12 cellular contexts compared by ENCODE assay signal in the genomic region with DNA sequence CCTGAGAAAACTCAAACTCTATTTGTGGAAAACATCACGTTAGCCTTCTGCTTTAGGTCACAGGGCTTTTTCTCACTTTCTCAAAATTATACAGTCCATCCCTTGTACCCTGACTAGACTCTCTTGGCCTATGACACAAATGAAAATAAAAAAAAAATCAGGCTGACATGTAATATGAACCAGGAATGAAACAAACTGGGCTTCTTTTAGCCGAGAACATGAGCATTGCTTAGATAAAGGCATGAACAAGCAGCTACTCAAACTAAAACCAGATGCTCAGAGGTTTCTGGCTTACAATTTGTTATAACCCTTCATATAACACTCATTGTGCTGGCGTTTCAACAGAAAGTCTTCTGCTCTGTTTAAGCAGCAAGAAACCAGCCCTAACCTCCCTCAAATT.
DNase-seq lines count a peak whose midpoint lies in the region; ATAC-seq and TF ChIP-seq lines count a peak whose summit lies in the region.
"Had no signal": no experiment of that assay in that cellular context is flagged by ENCODE, and none has a peak within 500 bp of the region (broad histone marks: within the 10 kb centered on the region; RNA-seq: fewer than 3 reads in every experiment).

No MANE protein-coding gene starts in this region.

- peaks cover under 1% of the 10 kb centered on the region for H3K36me3 Mint-ChIP-seq in mesothelial cell of epicardium
- no peaks in the 10 kb centered on the region for H3K36me3 Mint-ChIP-seq in activated naive CD4-positive, alpha-beta T cell treated with anti-CD3 and anti-CD28 coated beads for 36 hours (ENCODE audit: low read depth)
- H3K36me3 Mint-ChIP-seq in activated CD4-positive, alpha-beta T cell treated with anti-CD3 and anti-CD28 coated beads, Interleukin-2, amount 10 ng/mL, durations not matched to agents 24 days and 14 days (ENCODE audit: low read depth): no peaks in the 10 kb centered on the region
- H3K36me3 Mint-ChIP-seq: natural killer cell had no signal

- H3K4me1 ChIP-seq in right atrium auricular region (no peaks in the 10 kb centered on the region), fibroblast of lung (ENCODE audit: control insufficient read depth, extremely low read depth, insufficient read depth, low read length) (peaks cover 14% of the 10 kb centered on the region), vagina (peaks cover 8% of the 10 kb centered on the region)

- peak overlapping the region; percentile 30 for H3K4me2 ChIP-seq in fibroblast of lung (ENCODE audit: extremely low read depth, insufficient read depth, low read length)

- peaks cover 52% of the 10 kb centered on the region for H3K4me1 Mint-ChIP-seq in mesothelial cell of epicardium
- H3K4me1 Mint-ChIP-seq in activated naive CD4-positive, alpha-beta T cell treated with anti-CD3 and anti-CD28 coated beads for 36 hours (ENCODE audit: low read depth): no peaks in the 10 kb centered on the region
- no peaks in the 10 kb centered on the region for H3K4me1 Mint-ChIP-seq in activated CD4-positive, alpha-beta T cell treated with anti-CD3 and anti-CD28 coated beads, Interleukin-2, amount 10 ng/mL, durations not matched to agents 24 days and 14 days
- H3K4me1 Mint-ChIP-seq: natural killer cell had no signal

- TF ChIP-seq CTCF in right atrium auricular region (IDR thresholded peaks at IDR 0.05) (no peak), fibroblast of lung (conservative IDR thresholded peaks at IDR 0.05 in 1 of 2, IDR thresholded peaks at IDR 0.05 in 1 of 2; ENCODE audit: low read depth in 1 of 2, low read length in 2 of 2) (no peak), mesothelial cell of epicardium (IDR thresholded peaks at IDR 0.05; ENCODE audit: unreplicated experiment) (no peak), vagina (IDR thresholded peaks at IDR 0.05) (no peak)

- CTCF ChIA-PET in activated naive CD4-positive, alpha-beta T cell treated with anti-CD3 and anti-CD28 coated beads for 36 hours (lab: Charles Lee): no interaction called here

- no peaks in the 10 kb centered on the region for H3K9me3 Mint-ChIP-seq in mesothelial cell of epicardium
- H3K9me3 Mint-ChIP-seq in activated naive CD4-positive, alpha-beta T cell treated with anti-CD3 and anti-CD28 coated beads for 36 hours: no peaks in the 10 kb centered on the region
- no peaks in the 10 kb centered on the region for H3K9me3 Mint-ChIP-seq in activated CD4-positive, alpha-beta T cell treated with anti-CD3 and anti-CD28 coated beads, Interleukin-2, amount 10 ng/mL, durations not matched to agents 24 days and 14 days
- H3K9me3 Mint-ChIP-seq: natural killer cell had no signal

- H3K36me3 ChIP-seq in right atrium auricular region: no peaks in the 10 kb centered on the region
- H3K36me3 ChIP-seq in fibroblast of lung (ENCODE audit: control insufficient read depth, insufficient read depth, low read length): no peaks in the 10 kb centered on the region
- H3K36me3 ChIP-seq in vagina: no peaks in the 10 kb centered on the region
- H3K36me3 ChIP-seq: thoracic aorta had no signal

- no peak for DNase-seq in Right ventricle myocardium inferior (ENCODE audit: missing footprints)
- DNase-seq in right atrium auricular region (ENCODE audit: low spot score): no peak
- peak; percentile 54 to 97 for DNase-seq in fibroblast of lung (ENCODE audit: low read depth in 2 of 2)
- DNase-seq in mesothelial cell of epicardium (ENCODE audit: low spot score in 2 of 2, unreplicated experiment in 2 of 2): no peak
- no peak for DNase-seq in vagina (ENCODE audit: extremely low spot score in 2 of 2)
- no peak for DNase-seq in activated naive CD4-positive, alpha-beta T cell treated with anti-CD3 and anti-CD28 coated beads for 36 hours
- no peak for DNase-seq in NCI-H446 treated with DMSO at 0.1 percent for 48 hours (lab: John Stamatoyannopoulos, UW)
- DNase-seq in activated CD4-positive, alpha-beta T cell treated with anti-CD3 and anti-CD28 coated beads, Interleukin-2, amount 10 ng/mL, durations not matched to agents 24 days and 14 days: no peak
- DNase-seq: activated T-cell treated with anti-CD3 and anti-CD28 coated beads, Interleukin-2, amount 50 U/mL, for 48 hours; central memory CD4-positive, alpha-beta T cell; natural killer cell had no signal

- H3K79me2 ChIP-seq in fibroblast of lung (ENCODE audit: control insufficient read depth, insufficient read depth, low read length): no peaks in the 10 kb centered on the region

- intact Hi-C loops in Right ventricle myocardium inferior (cut with DNase I) (no loop called here), vagina (cut with DNase I) (no loop called here)
- intact Hi-C loops in activated naive CD4-positive, alpha-beta T cell treated with anti-CD3 and anti-CD28 coated beads for 36 hours (cut with micrococcal nuclease): no loop called here
- intact Hi-C loops in activated CD4-positive, alpha-beta T cell treated with anti-CD3 and anti-CD28 coated beads, Interleukin-2, amount 10 ng/mL, durations not matched to agents 24 days and 14 days (cut with micrococcal nuclease): no loop called here

- no peaks in the 10 kb centered on the region for H4K20me1 ChIP-seq in fibroblast of lung (ENCODE audit: control insufficient read depth, extremely low read depth, insufficient read depth, low read length)

- no peak overlapping the region for H3K4me3 ChIP-seq in right atrium auricular region
- H3K4me3 ChIP-seq in fibroblast of lung (replicated peaks in 1 of 4; ENCODE audit: control extremely low read depth in 1 of 4, insufficient read depth in 1 of 4, low read depth in 3 of 4, low read length in 4 of 4): peak overlapping the region in 1 of 4 experiments; percentile 15
- no peak overlapping the region for H3K4me3 ChIP-seq in vagina
- H3K4me3 ChIP-seq: thoracic aorta had no signal

- H3K27ac ChIP-seq in right atrium auricular region (peak overlapping the region in 1 of 2 donors; percentile 67), fibroblast of lung (ENCODE audit: insufficient read depth, low read length) (peak overlapping the region; percentile 66), vagina (peak overlapping the region; percentile 45)
- H3K27ac ChIP-seq: thoracic aorta had no signal

- peak overlapping the region; percentile 94 for H3K27ac Mint-ChIP-seq in mesothelial cell of epicardium
- H3K27ac Mint-ChIP-seq in activated naive CD4-positive, alpha-beta T cell treated with anti-CD3 and anti-CD28 coated beads for 36 hours: no peak overlapping the region
- H3K27ac Mint-ChIP-seq in activated CD4-positive, alpha-beta T cell treated with anti-CD3 and anti-CD28 coated beads, Interleukin-2, amount 10 ng/mL, durations not matched to agents 24 days and 14 days: no peak overlapping the region
- H3K27ac Mint-ChIP-seq: natural killer cell had no signal

- H3K27me3 ChIP-seq in right atrium auricular region: no peaks in the 10 kb centered on the region
- no peaks in the 10 kb centered on the region for H3K27me3 ChIP-seq in fibroblast of lung (ENCODE audit: control insufficient read depth, insufficient read depth, low read length)
- H3K27me3 ChIP-seq in vagina: no peaks in the 10 kb centered on the region

- H3K9ac ChIP-seq in fibroblast of lung (ENCODE audit: insufficient read depth, low read length): no peak overlapping the region

- no peaks in the 10 kb centered on the region for H3K27me3 Mint-ChIP-seq in mesothelial cell of epicardium (ENCODE audit: low read depth)
- H3K27me3 Mint-ChIP-seq in activated naive CD4-positive, alpha-beta T cell treated with anti-CD3 and anti-CD28 coated beads for 36 hours (ENCODE audit: low read depth): peaks cover 13% of the 10 kb centered on the region
- peaks cover 9% of the 10 kb centered on the region for H3K27me3 Mint-ChIP-seq in activated CD4-positive, alpha-beta T cell treated with anti-CD3 and anti-CD28 coated beads, Interleukin-2, amount 10 ng/mL, durations not matched to agents 24 days and 14 days

- ATAC-seq in Right ventricle myocardium inferior: peak; percentile 67
- ATAC-seq: natural killer cell had no signal

- no peak overlapping the region for H3K4me3 Mint-ChIP-seq in mesothelial cell of epicardium
- no peak overlapping the region for H3K4me3 Mint-ChIP-seq in activated naive CD4-positive, alpha-beta T cell treated with anti-CD3 and anti-CD28 coated beads for 36 hours
- H3K4me3 Mint-ChIP-seq in activated CD4-positive, alpha-beta T cell treated with anti-CD3 and anti-CD28 coated beads, Interleukin-2, amount 10 ng/mL, durations not matched to agents 24 days and 14 days: no peak overlapping the region
- H3K4me3 Mint-ChIP-seq: natural killer cell had no signal

- no peaks in the 10 kb centered on the region for H3K9me3 ChIP-seq in right atrium auricular region
- H3K9me3 ChIP-seq in fibroblast of lung (ENCODE audit: control insufficient read depth, insufficient read depth, low read depth, low read length): no peaks in the 10 kb centered on the region
- no peaks in the 10 kb centered on the region for H3K9me3 ChIP-seq in vagina
- H3K9me3 ChIP-seq: thoracic aorta had no signal

- H2AFZ ChIP-seq in fibroblast of lung (ENCODE audit: low read length): no peak overlapping the region

- TF ChIP-seq POLR2A in vagina (IDR thresholded peaks at IDR 0.05): no peak

Comparison
In these comparisons a context has a peak if more than half of its experiments do, and no peak if none do; other contexts are left out.
1. DNase-seq: peak in fibroblast of lung (2 of 2); none in Right ventricle myocardium inferior (single experiment), right atrium auricular region (single experiment), mesothelial cell of epicardium (0 of 2), vagina (0 of 2), activated naive CD4-positive, alpha-beta T cell treated with anti-CD3 and anti-CD28 coated beads for 36 hours (single experiment), NCI-H446 treated with DMSO at 0.1 percent for 48 hours (single experiment) and activated CD4-positive, alpha-beta T cell treated with anti-CD3 and anti-CD28 coated beads, Interleukin-2, amount 10 ng/mL, durations not matched to agents 24 days and 14 days (single experiment).